8 cellular contexts compared by ENCODE assay signal in the genomic region with DNA sequence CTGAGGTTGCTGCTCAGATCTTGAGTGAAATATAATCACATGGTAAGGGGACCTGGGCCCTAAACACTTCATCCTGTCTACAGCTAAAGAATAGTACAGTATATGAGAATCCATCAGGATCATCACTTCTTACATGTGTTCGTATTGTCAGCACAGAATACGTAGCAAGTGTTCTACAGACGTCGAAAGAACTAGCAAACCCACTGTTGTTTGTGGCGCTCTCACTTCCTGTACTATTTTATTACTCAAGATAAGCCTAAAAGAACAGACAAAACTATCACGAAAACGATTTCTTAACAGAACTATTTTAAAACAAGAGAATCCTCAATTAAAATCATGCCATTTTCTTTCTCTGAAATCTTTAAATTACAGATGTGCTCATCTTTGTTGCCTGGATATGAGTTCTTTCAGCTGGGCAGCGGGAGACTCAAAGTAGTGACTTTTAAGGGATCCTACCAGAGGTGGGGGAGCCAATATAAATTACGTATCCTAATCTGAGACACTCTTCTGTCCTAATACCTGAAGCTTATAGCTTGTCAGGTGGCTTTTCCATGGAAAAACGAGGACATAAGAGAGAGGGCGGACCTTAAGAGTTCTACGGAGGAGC. TPM values are rescaled to one million over a fixed set of nuclear protein-coding genes. Genes with fewer than 3 reads are reported as not detected.
DNase-seq lines count a peak whose midpoint lies in the region; ATAC-seq and TF ChIP-seq lines count a peak whose summit lies in the region.

No MANE protein-coding gene starts in this region.

- H3K4me3 Mint-ChIP-seq in CD8-positive, alpha-beta memory T cell, result peak overlapping the region; percentile 96 to 100 (median 99)
- H3K4me3 Mint-ChIP-seq in naive thymus-derived CD4-positive, alpha-beta T cell, result peak overlapping the region; percentile 98 to 100 (median 99)

- H4K20me1 ChIP-seq in SU-DHL-6 (ENCODE audit: low read depth, low read length), result peaks cover 4% of the 10 kb centered on the region; the same call in 1 of the 2 replicates

- no peaks in the 10 kb centered on the region for H3K9me2 ChIP-seq in SU-DHL-6 (replicated peaks; ENCODE audit: insufficient read depth, low read length)

- no peaks in the 10 kb centered on the region for H3K27me3 ChIP-seq in CD8-positive, alpha-beta memory T cell (ENCODE audit: insufficient read depth, low read length, poor library complexity, severe bottlenecking)
- H3K27me3 ChIP-seq in SU-DHL-6 (ENCODE audit: low read length), result no peaks in the 10 kb centered on the region
- H3K27me3 ChIP-seq in effector memory CD4-positive, alpha-beta T cell (replicated peaks; ENCODE audit: control insufficient read depth, insufficient read depth, low read length, poor library complexity, severe bottlenecking), result no peaks in the 10 kb centered on the region
- no peaks in the 10 kb centered on the region for H3K27me3 ChIP-seq in naive thymus-derived CD4-positive, alpha-beta T cell (ENCODE audit: control insufficient read depth in 2 of 2, insufficient read depth in 2 of 2, low read length in 2 of 2)

- H3K4me1 Mint-ChIP-seq in CD8-positive, alpha-beta memory T cell, result peaks cover 35 to 45% (median 43%) of the 10 kb centered on the region in 3 donors
- H3K4me1 Mint-ChIP-seq in naive thymus-derived CD4-positive, alpha-beta T cell, result peaks cover 24 to 45% (median 39%) of the 10 kb centered on the region in 7 donors

- peaks cover 40% of the 10 kb centered on the region for H3K79me2 ChIP-seq in SU-DHL-6 (ENCODE audit: insufficient read depth, low read length)

- H3K27ac ChIP-seq in CD8-positive, alpha-beta memory T cell (ENCODE audit: low read depth, low read length), result peak overlapping the region; percentile 99
- peak overlapping the region; percentile 97 for H3K27ac ChIP-seq in SU-DHL-6 (ENCODE audit: low read depth, low read length)
- H3K27ac ChIP-seq in effector memory CD4-positive, alpha-beta T cell (ENCODE audit: insufficient read depth, low read length, poor library complexity, severe bottlenecking), result peak overlapping the region; percentile 99
- H3K27ac ChIP-seq in naive thymus-derived CD4-positive, alpha-beta T cell (ENCODE audit: low read depth, low read length), result peak overlapping the region; percentile 100

- no peaks in the 10 kb centered on the region for H3K9me3 ChIP-seq in CD8-positive, alpha-beta memory T cell (ENCODE audit: low read length)
- no peaks in the 10 kb centered on the region for H3K9me3 ChIP-seq in SU-DHL-6 (ENCODE audit: insufficient read depth, low read length)
- H3K9me3 ChIP-seq in effector memory CD4-positive, alpha-beta T cell (ENCODE audit: control insufficient read depth, low read length), result no peaks in the 10 kb centered on the region
- no peaks in the 10 kb centered on the region for H3K9me3 ChIP-seq in naive thymus-derived CD4-positive, alpha-beta T cell (ENCODE audit: control insufficient read depth in 2 of 3, low read length in 3 of 3)

- no peaks in the 10 kb centered on the region for H3K9me3 Mint-ChIP-seq in CD8-positive, alpha-beta memory T cell
- H3K9me3 Mint-ChIP-seq in naive thymus-derived CD4-positive, alpha-beta T cell, result peaks cover 0 to 4% (median 0%) of the 10 kb centered on the region in 11 donors

- H3K36me3 Mint-ChIP-seq in CD8-positive, alpha-beta memory T cell, result peaks cover 0 to 48% (median 2%) of the 10 kb centered on the region in 3 donors
- H3K36me3 Mint-ChIP-seq in naive thymus-derived CD4-positive, alpha-beta T cell, result peaks cover 0 to 15% (median 4%) of the 10 kb centered on the region in 5 donors

- intact Hi-C loops in naive thymus-derived CD4-positive, alpha-beta T cell (cut with micrococcal nuclease), result loop anchor here (1.0 to 10.0 kb wide), 9 partner anchors 97 to 1313 kb away; a partner anchor contains a TSS

- POLR2A ChIA-PET in CD8-positive, alpha-beta memory T cell (lab: Charles Lee), result interaction anchor here (0.5 to 3.1 kb wide), 5 partner anchors 56 to 1193 kb away, joined by 3 to 32 read pairs (median 5); a partner anchor contains a TSS
- POLR2A ChIA-PET in naive thymus-derived CD4-positive, alpha-beta T cell (lab: Charles Lee), result interaction anchor here (0.5 to 7.0 kb wide), 21 partner anchors 11 to 1945 kb away, joined by 3 to 76 read pairs (median 4); a partner anchor contains a TSS

- peak overlapping the region; percentile 99 for H3K4me2 ChIP-seq in SU-DHL-6 (ENCODE audit: low read depth, low read length, poor library complexity, severe bottlenecking)

- H3K27me3 Mint-ChIP-seq in CD8-positive, alpha-beta memory T cell, result peaks cover 0 to 8% of the 10 kb centered on the region in 2 donors
- peaks cover 0 to 1% (median 0%) of the 10 kb centered on the region in 5 donors for H3K27me3 Mint-ChIP-seq in naive thymus-derived CD4-positive, alpha-beta T cell

- peak overlapping the region; percentile 89 for H2AFZ ChIP-seq in SU-DHL-6 (ENCODE audit: low read depth, low read length, severe bottlenecking)

- CTCF ChIA-PET in CD8-positive, alpha-beta memory T cell (lab: Charles Lee), result interaction anchor here (0.7 to 2.4 kb wide), 8 partner anchors 56 to 227 kb away, joined by 3 to 11 read pairs (median 6); a partner anchor contains a TSS
- CTCF ChIA-PET in naive thymus-derived CD4-positive, alpha-beta T cell (lab: Charles Lee), result interaction anchor here (0.8 to 2.2 kb wide), 3 partner anchors 55 to 227 kb away, joined by 3 to 6 read pairs (median 6); a partner anchor contains a TSS

- H3K4me1 ChIP-seq in CD8-positive, alpha-beta memory T cell (ENCODE audit: insufficient read depth, low read length), result peaks cover 36% of the 10 kb centered on the region
- H3K4me1 ChIP-seq in effector memory CD4-positive, alpha-beta T cell (ENCODE audit: control insufficient read depth, insufficient read depth, low read length, poor library complexity, severe bottlenecking), result peaks cover 14% of the 10 kb centered on the region
- H3K4me1 ChIP-seq in naive thymus-derived CD4-positive, alpha-beta T cell (ENCODE audit: control insufficient read depth in 2 of 2, insufficient read depth in 2 of 2, low read length in 2 of 2), result peaks cover 17 to 19% of the 10 kb centered on the region in 2 donors

- H3K9ac ChIP-seq in SU-DHL-6 (ENCODE audit: low read length), result peak overlapping the region; percentile 96

- peak; percentile 30 for ATAC-seq in GM21381 (IDR thresholded peaks at IDR 0.05; ENCODE audit: unreplicated experiment)
- ATAC-seq in naive thymus-derived CD4-positive, alpha-beta T cell, result peak; percentile 63
- no peak for ATAC-seq in HG03439 (IDR thresholded peaks at IDR 0.05; ENCODE audit: unreplicated experiment)

- peak overlapping the region; percentile 97 to 100 (median 100) for H3K27ac Mint-ChIP-seq in CD8-positive, alpha-beta memory T cell
- H3K27ac Mint-ChIP-seq in naive thymus-derived CD4-positive, alpha-beta T cell, result peak overlapping the region; percentile 99 to 100 (median 100)

- peak in 3 of 5 donors; percentile 55 to 82 (median 72) for DNase-seq in CD8-positive, alpha-beta memory T cell
- peak in 1 of 3 donors; percentile 26 for DNase-seq in effector memory CD4-positive, alpha-beta T cell
- peak in 7 of 9 donors; percentile 66 to 87 (median 84) for DNase-seq in naive thymus-derived CD4-positive, alpha-beta T cell
- no peak for DNase-seq in stimulated activated CD4-positive, alpha-beta T cell treated with anti-CD3 and anti-CD28 coated beads, Interleukin-2, amount 100 ng/mL, for 24 hours
- no peak for DNase-seq in AG08396 (ENCODE audit: low spot score)

- H3K4me3 ChIP-seq in CD8-positive, alpha-beta memory T cell (ENCODE audit: low read length), result peak overlapping the region; percentile 100
- peak overlapping the region; percentile 92 for H3K4me3 ChIP-seq in SU-DHL-6 (ENCODE audit: insufficient read depth, low read length, poor library complexity, severe bottlenecking)
- peak overlapping the region; percentile 86 for H3K4me3 ChIP-seq in effector memory CD4-positive, alpha-beta T cell (ENCODE audit: insufficient read depth, low read depth, low read length, poor library complexity, severe bottlenecking)
- peak overlapping the region; percentile 93 for H3K4me3 ChIP-seq in naive thymus-derived CD4-positive, alpha-beta T cell (ENCODE audit: low read length)

- peaks cover 4% of the 10 kb centered on the region for H3K36me3 ChIP-seq in CD8-positive, alpha-beta memory T cell (ENCODE audit: insufficient read depth, low read length)
- H3K36me3 ChIP-seq in SU-DHL-6 (ENCODE audit: low read length), result 0 out of 2 replicates have a peak, but pooled peaks cover 2% of the 10 kb centered on the region
- no peaks in the 10 kb centered on the region for H3K36me3 ChIP-seq in effector memory CD4-positive, alpha-beta T cell (ENCODE audit: control insufficient read depth, insufficient read depth, low read length)
- peaks cover 0 to 16% (median 0%) of the 10 kb centered on the region in 3 experiments for H3K36me3 ChIP-seq in naive thymus-derived CD4-positive, alpha-beta T cell (ENCODE audit: control insufficient read depth in 2 of 3, insufficient read depth in 3 of 3, low read length in 3 of 3)

- no peak for TF ChIP-seq CTCF in SU-DHL-6 (IDR thresholded peaks at IDR 0.05; ENCODE audit: insufficient read depth, low read length, poor library complexity, severe bottlenecking)

- H3F3A ChIP-seq in SU-DHL-6 (ENCODE audit: insufficient read depth), result peaks cover 57% of the 10 kb centered on the region

RNA-seq across cellular contexts. Expression of a gene that starts 0.7 kb away (rescaled TPM):
- total RNA-seq in CD8-positive, alpha-beta memory T cell, result 10 to 100 TPM; 11.6 to 12.2 TPM
- polyA plus RNA-seq in CD8-positive, alpha-beta memory T cell, result 11.3 TPM
- 10 to 100 TPM; 15.7 to 26.8 (median 24.8) TPM for total RNA-seq in naive thymus-derived CD4-positive, alpha-beta T cell
- 10 to 100 TPM; 14.0 to 14.2 TPM for polyA plus RNA-seq in naive thymus-derived CD4-positive, alpha-beta T cell

RNA-seq across cellular contexts. Expression of a gene that starts 1.4 kb away (rescaled TPM):
- total RNA-seq in CD8-positive, alpha-beta memory T cell, result 100 to 1,000 TPM; 255 to 266 TPM
- 212 TPM for polyA plus RNA-seq in CD8-positive, alpha-beta memory T cell
- 100 to 1,000 TPM; 114 to 237 (median 143) TPM for total RNA-seq in naive thymus-derived CD4-positive, alpha-beta T cell
- 100 to 1,000 TPM; 114 to 135 TPM for polyA plus RNA-seq in naive thymus-derived CD4-positive, alpha-beta T cell

RNA-seq across cellular contexts. Expression of a gene that starts 56.2 kb away (rescaled TPM):
- 10 to 100 TPM; 29.9 to 31.0 TPM for total RNA-seq in CD8-positive, alpha-beta memory T cell
- 33.7 TPM for polyA plus RNA-seq in CD8-positive, alpha-beta memory T cell
- total RNA-seq in naive thymus-derived CD4-positive, alpha-beta T cell, result 100 to 1,000 TPM in 1 of 5 experiments, 10 to 100 TPM in 4; 85.5 to 126 (median 90.1) TPM
- 10 to 100 TPM; 26.1 to 55.9 TPM for polyA plus RNA-seq in naive thymus-derived CD4-positive, alpha-beta T cell

Comparison
In these comparisons a context has a peak if more than half of its experiments do, and no peak if none do; other contexts are left out.
1. DNase-seq: peak in CD8-positive, alpha-beta memory T cell (3 of 5) and naive thymus-derived CD4-positive, alpha-beta T cell (7 of 9); none in stimulated activated CD4-positive, alpha-beta T cell treated with anti-CD3 and anti-CD28 coated beads, Interleukin-2, amount 100 ng/mL, for 24 hours (0 of 2) and AG08396 (single experiment).
2. Peak in every context shown above with its lines, with median percentiles within 50 percentile points of each other: H3K27ac ChIP-seq and H3K4me3 ChIP-seq.